In the genomic region with DNA sequence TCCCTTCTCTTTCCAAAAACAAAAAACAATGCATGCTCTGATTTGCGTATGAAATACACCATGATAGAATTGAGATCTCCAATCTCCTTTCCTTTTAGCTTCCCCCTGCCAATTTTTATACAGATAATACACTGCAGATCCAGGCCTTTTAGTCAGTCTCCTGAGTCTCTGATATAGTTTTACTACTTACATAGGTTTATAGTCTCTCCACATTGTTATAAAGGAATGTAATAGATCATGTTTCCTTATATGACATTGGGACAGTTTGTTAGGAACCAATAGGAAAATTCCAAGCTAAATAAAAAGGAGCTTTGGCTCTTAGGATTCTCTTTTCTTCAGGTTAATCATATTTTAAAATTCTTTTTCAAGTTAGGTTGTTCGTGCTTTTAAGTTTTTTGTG, we compare ENCODE assay signal across 1 cellular context.
TF ChIP-seq lines count a peak whose summit lies in the region.

No MANE protein-coding gene starts in this region.

TF ChIP-seq in GM23338, 12 proteins besides CTCF, POLR2A, EP300 and RAD21 (continued from another document):
- TF ChIP-seq, protein P1, sequence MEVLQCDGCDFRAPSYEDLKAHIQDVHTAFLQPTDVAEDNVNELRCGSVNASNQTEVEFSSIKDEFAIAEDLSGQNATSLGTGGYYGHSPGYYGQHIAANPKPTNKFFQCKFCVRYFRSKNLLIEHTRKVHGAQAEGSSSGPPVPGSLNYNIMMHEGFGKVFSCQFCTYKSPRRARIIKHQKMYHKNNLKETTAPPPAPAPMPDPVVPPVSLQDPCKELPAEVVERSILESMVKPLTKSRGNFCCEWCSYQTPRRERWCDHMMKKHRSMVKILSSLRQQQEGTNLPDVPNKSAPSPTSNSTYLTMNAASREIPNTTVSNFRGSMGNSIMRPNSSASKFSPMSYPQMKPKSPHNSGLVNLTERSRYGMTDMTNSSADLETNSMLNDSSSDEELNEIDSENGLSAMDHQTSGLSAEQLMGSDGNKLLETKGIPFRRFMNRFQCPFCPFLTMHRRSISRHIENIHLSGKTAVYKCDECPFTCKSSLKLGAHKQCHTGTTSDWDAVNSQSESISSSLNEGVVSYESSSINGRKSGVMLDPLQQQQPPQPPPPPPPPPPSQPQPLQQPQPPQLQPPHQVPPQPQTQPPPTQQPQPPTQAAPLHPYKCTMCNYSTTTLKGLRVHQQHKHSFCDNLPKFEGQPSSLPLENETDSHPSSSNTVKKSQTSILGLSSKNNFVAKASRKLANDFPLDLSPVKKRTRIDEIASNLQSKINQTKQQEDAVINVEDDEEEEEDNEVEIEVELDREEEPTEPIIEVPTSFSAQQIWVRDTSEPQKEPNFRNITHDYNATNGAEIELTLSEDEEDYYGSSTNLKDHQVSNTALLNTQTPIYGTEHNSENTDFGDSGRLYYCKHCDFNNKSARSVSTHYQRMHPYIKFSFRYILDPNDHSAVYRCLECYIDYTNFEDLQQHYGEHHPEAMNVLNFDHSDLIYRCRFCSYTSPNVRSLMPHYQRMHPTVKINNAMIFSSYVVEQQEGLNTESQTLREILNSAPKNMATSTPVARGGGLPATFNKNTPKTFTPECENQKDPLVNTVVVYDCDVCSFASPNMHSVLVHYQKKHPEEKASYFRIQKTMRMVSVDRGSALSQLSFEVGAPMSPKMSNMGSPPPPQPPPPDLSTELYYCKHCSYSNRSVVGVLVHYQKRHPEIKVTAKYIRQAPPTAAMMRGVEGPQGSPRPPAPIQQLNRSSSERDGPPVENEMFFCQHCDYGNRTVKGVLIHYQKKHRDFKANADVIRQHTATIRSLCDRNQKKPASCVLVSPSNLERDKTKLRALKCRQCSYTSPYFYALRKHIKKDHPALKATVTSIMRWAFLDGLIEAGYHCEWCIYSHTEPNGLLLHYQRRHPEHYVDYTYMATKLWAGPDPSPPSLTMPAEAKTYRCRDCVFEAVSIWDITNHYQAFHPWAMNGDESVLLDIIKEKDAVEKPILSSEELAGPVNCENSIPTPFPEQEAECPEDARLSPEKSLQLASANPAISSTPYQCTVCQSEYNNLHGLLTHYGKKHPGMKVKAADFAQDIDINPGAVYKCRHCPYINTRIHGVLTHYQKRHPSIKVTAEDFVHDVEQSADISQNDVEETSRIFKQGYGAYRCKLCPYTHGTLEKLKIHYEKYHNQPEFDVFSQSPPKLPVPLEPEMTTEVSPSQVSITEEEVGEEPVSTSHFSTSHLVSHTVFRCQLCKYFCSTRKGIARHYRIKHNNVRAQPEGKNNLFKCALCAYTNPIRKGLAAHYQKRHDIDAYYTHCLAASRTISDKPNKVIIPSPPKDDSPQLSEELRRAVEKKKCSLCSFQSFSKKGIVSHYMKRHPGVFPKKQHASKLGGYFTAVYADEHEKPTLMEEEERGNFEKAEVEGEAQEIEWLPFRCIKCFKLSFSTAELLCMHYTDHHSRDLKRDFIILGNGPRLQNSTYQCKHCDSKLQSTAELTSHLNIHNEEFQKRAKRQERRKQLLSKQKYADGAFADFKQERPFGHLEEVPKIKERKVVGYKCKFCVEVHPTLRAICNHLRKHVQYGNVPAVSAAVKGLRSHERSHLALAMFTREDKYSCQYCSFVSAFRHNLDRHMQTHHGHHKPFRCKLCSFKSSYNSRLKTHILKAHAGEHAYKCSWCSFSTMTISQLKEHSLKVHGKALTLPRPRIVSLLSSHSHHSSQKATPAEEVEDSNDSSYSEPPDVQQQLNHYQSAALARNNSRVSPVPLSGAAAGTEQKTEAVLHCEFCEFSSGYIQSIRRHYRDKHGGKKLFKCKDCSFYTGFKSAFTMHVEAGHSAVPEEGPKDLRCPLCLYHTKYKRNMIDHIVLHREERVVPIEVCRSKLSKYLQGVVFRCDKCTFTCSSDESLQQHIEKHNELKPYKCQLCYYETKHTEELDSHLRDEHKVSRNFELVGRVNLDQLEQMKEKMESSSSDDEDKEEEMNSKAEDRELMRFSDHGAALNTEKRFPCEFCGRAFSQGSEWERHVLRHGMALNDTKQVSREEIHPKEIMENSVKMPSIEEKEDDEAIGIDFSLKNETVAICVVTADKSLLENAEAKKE (CRISPR knock-in tag; IDR thresholded peaks at IDR 0.05): no peak
- TF ChIP-seq JUNB (IDR thresholded peaks at IDR 0.05; ENCODE audit: unreplicated experiment): no peak
- no peak for TF ChIP-seq ZNF331 (CRISPR knock-in tag; IDR thresholded peaks at IDR 0.05; ENCODE audit: low read depth)
- no peak for TF ChIP-seq EZH2phosphoT487 (IDR thresholded peaks at IDR 0.05; ENCODE audit: unreplicated experiment)
- no peak for TF ChIP-seq CREB1 (CRISPR knock-in tag; IDR thresholded peaks at IDR 0.05; ENCODE audit: low read depth)
TF ChIP-seq in GM23338: peak in this region for 0.
